Comparison of ENCODE assay signal across 1 cellular context in genomic region chr10:7795605-7796004, GRCh38.
TF ChIP-seq lines count a peak whose summit lies in the region.

No MANE protein-coding gene starts in this region.

TF ChIP-seq in IMR-90, 13 proteins besides CTCF, POLR2A, EP300 and RAD21:
- TF ChIP-seq MXI1 (IDR thresholded peaks at IDR 0.05; ENCODE audit: borderline replicate concordance, low read depth, low read length) (no peak), USF2 (IDR thresholded peaks at IDR 0.05; ENCODE audit: low read depth, low read length) (no peak), NFE2L2 (IDR thresholded peaks at IDR 0.05; ENCODE audit: low read depth, low read length) (no peak), RCOR1 (IDR thresholded peaks at IDR 0.05; ENCODE audit: insufficient replicate concordance, low read length) (no peak), RFX5 (IDR thresholded peaks at IDR 0.05; ENCODE audit: low read depth, low read length) (no peak), FOS (IDR thresholded peaks at IDR 0.05; ENCODE audit: low read depth, low read length) (no peak), CHD1 (IDR thresholded peaks at IDR 0.05; ENCODE audit: low read depth, low read length) (no peak), MAFK (IDR thresholded peaks at IDR 0.05; ENCODE audit: low read depth, low read length) (no peak)
